Comparison of ENCODE assay signal across 8 cellular contexts in the genomic region with DNA sequence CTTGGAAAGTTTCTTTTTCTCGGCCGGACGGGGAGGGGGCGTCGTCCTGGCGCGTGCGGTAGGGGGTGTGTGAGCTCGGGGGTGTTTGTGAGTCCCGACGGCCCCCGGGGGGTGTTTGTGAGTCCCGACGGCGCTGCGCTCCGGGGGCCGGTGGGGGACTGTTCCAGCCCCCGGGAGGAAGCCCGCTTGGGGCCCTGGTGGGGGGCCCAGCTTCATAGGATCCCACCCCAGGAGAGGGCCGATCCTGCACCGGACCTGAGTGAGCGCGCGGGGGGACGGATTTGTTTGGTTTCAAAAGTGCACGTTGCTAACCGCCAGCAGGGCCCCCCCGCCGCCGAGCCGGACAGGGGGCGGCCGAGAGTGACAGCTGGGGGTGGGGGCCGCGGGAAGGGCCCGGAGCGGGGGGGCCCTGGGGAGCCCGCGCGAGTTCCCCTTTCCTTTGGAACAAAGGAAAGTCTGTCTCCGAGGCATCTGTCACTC. TPM values are rescaled to one million over a fixed set of nuclear protein-coding genes. Genes with fewer than 3 reads are reported as not detected.
DNase-seq lines count a peak whose midpoint lies in the region; ATAC-seq and TF ChIP-seq lines count a peak whose summit lies in the region.

No MANE protein-coding gene starts in this region.

- peaks cover 24% of the 10 kb centered on the region for H3K36me3 Mint-ChIP-seq in activated CD4-positive, alpha-beta T cell treated with anti-CD3 and anti-CD28 coated beads, Interleukin-2, amount 10 ng/mL, durations not matched to agents 7 days and 5 days (ENCODE audit: low read depth)
- H3K36me3 Mint-ChIP-seq in natural killer cell treated with Interleukin-12 subunit alpha and Interleukin-12 subunit beta and Interleukin-15 and Interleukin-18, amount 100 ng/mL, for 72 hours = no peaks in the 10 kb centered on the region

- no peak for TF ChIP-seq CTCF in esophagus squamous epithelium (IDR thresholded peaks at IDR 0.05)
- TF ChIP-seq CTCF in vagina (IDR thresholded peaks at IDR 0.05) = no peak

- H3K36me3 ChIP-seq in ES-I3 (ENCODE audit: insufficient read depth, low read length) (no peaks in the 10 kb centered on the region; the same call in 1 of the 2 replicates), esophagus squamous epithelium (peaks cover 0 to 6% (median 0%) of the 10 kb centered on the region in 3 donors), vagina (no peaks in the 10 kb centered on the region)

- intact Hi-C loops in esophagus squamous epithelium (cut with DNase I) = no loop called here
- intact Hi-C loops in vagina (cut with DNase I) = loop anchor here (2.0 to 10.0 kb wide), 2 partner anchors 23 to 291 kb away; a partner anchor contains a TSS

- TF ChIP-seq POLR2A in esophagus squamous epithelium (IDR thresholded peaks at IDR 0.05) = no peak
- no peak for TF ChIP-seq POLR2A in vagina (IDR thresholded peaks at IDR 0.05)

- no peaks in the 10 kb centered on the region for H3K9me3 ChIP-seq in ES-I3 (ENCODE audit: control insufficient read depth, insufficient read depth, low read length)
- H3K9me3 ChIP-seq in esophagus squamous epithelium = no peaks in the 10 kb centered on the region
- H3K9me3 ChIP-seq in vagina = no peaks in the 10 kb centered on the region

- H3K9me3 Mint-ChIP-seq in activated CD4-positive, alpha-beta T cell treated with anti-CD3 and anti-CD28 coated beads, Interleukin-2, amount 10 ng/mL, durations not matched to agents 7 days and 5 days = no peaks in the 10 kb centered on the region
- no peaks in the 10 kb centered on the region for H3K9me3 Mint-ChIP-seq in natural killer cell treated with Interleukin-12 subunit alpha and Interleukin-12 subunit beta and Interleukin-15 and Interleukin-18, amount 100 ng/mL, for 72 hours

- peak overlapping the region; percentile 76 for H3K27ac Mint-ChIP-seq in activated CD4-positive, alpha-beta T cell treated with anti-CD3 and anti-CD28 coated beads, Interleukin-2, amount 10 ng/mL, durations not matched to agents 7 days and 5 days
- H3K27ac Mint-ChIP-seq in natural killer cell treated with Interleukin-12 subunit alpha and Interleukin-12 subunit beta and Interleukin-15 and Interleukin-18, amount 100 ng/mL, for 72 hours = no peak overlapping the region

- TF ChIP-seq RAD21 in Ishikawa (IDR thresholded peaks at IDR 0.05; ENCODE audit: low read depth) = no peak

- H3K27me3 ChIP-seq in esophagus squamous epithelium (peaks cover 0 to 35% (median 0%) of the 10 kb centered on the region in 4 donors), vagina (no peaks in the 10 kb centered on the region)

- H3K4me1 ChIP-seq in ES-I3 (ENCODE audit: insufficient read depth, low read length) (peaks cover 20% of the 10 kb centered on the region; the same call in 1 of the 2 replicates), esophagus squamous epithelium (peaks cover 10 to 49% (median 17%) of the 10 kb centered on the region in 3 donors), vagina (peaks cover 29% of the 10 kb centered on the region)

- WGBS in esophagus squamous epithelium, 2 donors = 0% methylated on average over 2 to 8 of the region's 42 CpGs

- H3K4me1 Mint-ChIP-seq in activated CD4-positive, alpha-beta T cell treated with anti-CD3 and anti-CD28 coated beads, Interleukin-2, amount 10 ng/mL, durations not matched to agents 7 days and 5 days = peaks cover 39% of the 10 kb centered on the region
- peaks cover 24% of the 10 kb centered on the region in 2 donors for H3K4me1 Mint-ChIP-seq in natural killer cell treated with Interleukin-12 subunit alpha and Interleukin-12 subunit beta and Interleukin-15 and Interleukin-18, amount 100 ng/mL, for 72 hours (ENCODE audit: low read depth in 2 of 2)

- H3K4me3 Mint-ChIP-seq in activated CD4-positive, alpha-beta T cell treated with anti-CD3 and anti-CD28 coated beads, Interleukin-2, amount 10 ng/mL, durations not matched to agents 7 days and 5 days = peak overlapping the region; percentile 83
- H3K4me3 Mint-ChIP-seq in natural killer cell treated with Interleukin-12 subunit alpha and Interleukin-12 subunit beta and Interleukin-15 and Interleukin-18, amount 100 ng/mL, for 72 hours = peak overlapping the region; percentile 90

- POLR2A ChIA-PET in activated CD4-positive, alpha-beta T cell treated with anti-CD3 and anti-CD28 coated beads, Interleukin-2, amount 10 ng/mL, durations not matched to agents 7 days and 5 days (lab: Charles Lee) = no interaction called here

- TF ChIP-seq EP300 in Ishikawa (IDR thresholded peaks at IDR 0.05; ENCODE audit: borderline replicate concordance) = no peak

- DNase-seq in activated CD4-positive, alpha-beta T cell treated with anti-CD3 and anti-CD28 coated beads, Interleukin-2, amount 10 ng/mL, durations not matched to agents 7 days and 5 days = peak; percentile 21
- DNase-seq in esophagus squamous epithelium (lab: John Stamatoyannopoulos, UW) = no peak
- peak; percentile 70 for DNase-seq in natural killer cell treated with Interleukin-12 subunit alpha and Interleukin-12 subunit beta and Interleukin-15 and Interleukin-18, amount 100 ng/mL, for 72 hours (ENCODE audit: low spot score)
- no peak for DNase-seq in vagina (ENCODE audit: extremely low spot score in 2 of 2)

- H3K9ac ChIP-seq in ES-I3 (ENCODE audit: low read depth, low read length) = peak overlapping the region; percentile 88

- peak; percentile 4 to 17 for ATAC-seq in natural killer cell treated with Interleukin-12 subunit alpha and Interleukin-12 subunit beta and Interleukin-15 and Interleukin-18, amount 100 ng/mL, for 72 hours
- no peak for ATAC-seq in GM19452 (IDR thresholded peaks at IDR 0.05; ENCODE audit: unreplicated experiment)
- no peak for ATAC-seq in GM18520 (IDR thresholded peaks at IDR 0.05; ENCODE audit: unreplicated experiment)

- H3K27ac ChIP-seq in esophagus squamous epithelium (peak overlapping the region; percentile 82 to 95 (median 92)), vagina (peak overlapping the region; percentile 98)

- no peaks in the 10 kb centered on the region for H3K27me3 Mint-ChIP-seq in activated CD4-positive, alpha-beta T cell treated with anti-CD3 and anti-CD28 coated beads, Interleukin-2, amount 10 ng/mL, durations not matched to agents 7 days and 5 days
- no peaks in the 10 kb centered on the region for H3K27me3 Mint-ChIP-seq in natural killer cell treated with Interleukin-12 subunit alpha and Interleukin-12 subunit beta and Interleukin-15 and Interleukin-18, amount 100 ng/mL, for 72 hours

- CTCF ChIA-PET in activated CD4-positive, alpha-beta T cell treated with anti-CD3 and anti-CD28 coated beads, Interleukin-2, amount 10 ng/mL, durations not matched to agents 7 days and 5 days (lab: Charles Lee) = interaction anchor here (1.0 to 4.4 kb wide), 3 partner anchors 11 to 201 kb away, joined by 3 to 20 read pairs (median 4); a partner anchor contains a TSS

- H3K4me3 ChIP-seq in esophagus squamous epithelium (peak overlapping the region; percentile 47 to 89 (median 80)), vagina (peak overlapping the region; percentile 61 to 83)

TF ChIP-seq in Ishikawa, 13 proteins besides CTCF, POLR2A, EP300 and RAD21:
- TF ChIP-seq TAF1 (IDR thresholded peaks at IDR 0.05; ENCODE audit: low read depth) = no peak
- TF ChIP-seq FOXM1 (IDR thresholded peaks at IDR 0.05; ENCODE audit: borderline replicate concordance, low read depth) = peak; percentile 39
- peak; percentile 91 for TF ChIP-seq ZBTB7A (IDR thresholded peaks at IDR 0.05; ENCODE audit: low read depth)

RNA-seq across cellular contexts. Expression of a gene that starts 0.4 kb away (rescaled TPM):
- total RNA-seq in activated CD4-positive, alpha-beta T cell treated with anti-CD3 and anti-CD28 coated beads, Interleukin-2, amount 10 ng/mL, durations not matched to agents 7 days and 5 days = 10 to 100 TPM; 24.1 to 26.0 TPM
- total RNA-seq in esophagus squamous epithelium = 10 to 100 TPM in 1 of 4 donors, 1 to 10 TPM in 3; 3.4 to 10.9 (median 7.1) TPM
- 10 to 100 TPM; 23.2 to 38.5 TPM for total RNA-seq in natural killer cell treated with Interleukin-12 subunit alpha and Interleukin-12 subunit beta and Interleukin-15 and Interleukin-18, amount 100 ng/mL, for 72 hours
- 9.3 TPM for total RNA-seq in vagina

RNA-seq across cellular contexts. Expression of a gene that starts 31.7 kb away (rescaled TPM):
- total RNA-seq in activated CD4-positive, alpha-beta T cell treated with anti-CD3 and anti-CD28 coated beads, Interleukin-2, amount 10 ng/mL, durations not matched to agents 7 days and 5 days = 10 to 100 TPM; 87.9 to 97.0 TPM
- 100 to 1,000 TPM; 203 to 373 (median 267) TPM for total RNA-seq in esophagus squamous epithelium
- 100 to 1,000 TPM; 209 to 243 TPM for total RNA-seq in natural killer cell treated with Interleukin-12 subunit alpha and Interleukin-12 subunit beta and Interleukin-15 and Interleukin-18, amount 100 ng/mL, for 72 hours
- 64.3 TPM for total RNA-seq in vagina

RNA-seq across cellular contexts. Expression of a gene that starts 32.5 kb away (rescaled TPM):
- total RNA-seq in activated CD4-positive, alpha-beta T cell treated with anti-CD3 and anti-CD28 coated beads, Interleukin-2, amount 10 ng/mL, durations not matched to agents 7 days and 5 days = under 1 TPM; 0.25 to 0.42 TPM
- total RNA-seq in esophagus squamous epithelium = 100 to 1,000 TPM in 1 of 4 donors, 10 to 100 TPM in 3; 10.7 to 313 (median 60.7) TPM
- under 1 TPM in 1 of 2 donors, not detected in 1; 0.76 TPM for total RNA-seq in natural killer cell treated with Interleukin-12 subunit alpha and Interleukin-12 subunit beta and Interleukin-15 and Interleukin-18, amount 100 ng/mL, for 72 hours
- 246 TPM for total RNA-seq in vagina

Comparison
In these comparisons a context has a peak if more than half of its experiments do, and no peak if none do; other contexts are left out.
1. DNase-seq: peak in activated CD4-positive, alpha-beta T cell treated with anti-CD3 and anti-CD28 coated beads, Interleukin-2, amount 10 ng/mL, durations not matched to agents 7 days and 5 days (single experiment) and natural killer cell treated with Interleukin-12 subunit alpha and Interleukin-12 subunit beta and Interleukin-15 and Interleukin-18, amount 100 ng/mL, for 72 hours (single experiment); none in esophagus squamous epithelium (single experiment) and vagina (0 of 2).
2. ATAC-seq: peak in natural killer cell treated with Interleukin-12 subunit alpha and Interleukin-12 subunit beta and Interleukin-15 and Interleukin-18, amount 100 ng/mL, for 72 hours (2 of 2); none in GM19452 (single experiment) and GM18520 (single experiment).
3. RNA of a gene that starts 32.5 kb away (total RNA-seq): 246 TPM in vagina (single experiment) and 10.7 to 313 TPM in esophagus squamous epithelium; 0.76 TPM in natural killer cell treated with Interleukin-12 subunit alpha and Interleukin-12 subunit beta and Interleukin-15 and Interleukin-18, amount 100 ng/mL, for 72 hours and 0.25 to 0.42 TPM in activated CD4-positive, alpha-beta T cell treated with anti-CD3 and anti-CD28 coated beads, Interleukin-2, amount 10 ng/mL, durations not matched to agents 7 days and 5 days; every median in the first group is over 4 times any median in the second.